ENCODE assay signal across 1 cellular context in the genomic region with DNA sequence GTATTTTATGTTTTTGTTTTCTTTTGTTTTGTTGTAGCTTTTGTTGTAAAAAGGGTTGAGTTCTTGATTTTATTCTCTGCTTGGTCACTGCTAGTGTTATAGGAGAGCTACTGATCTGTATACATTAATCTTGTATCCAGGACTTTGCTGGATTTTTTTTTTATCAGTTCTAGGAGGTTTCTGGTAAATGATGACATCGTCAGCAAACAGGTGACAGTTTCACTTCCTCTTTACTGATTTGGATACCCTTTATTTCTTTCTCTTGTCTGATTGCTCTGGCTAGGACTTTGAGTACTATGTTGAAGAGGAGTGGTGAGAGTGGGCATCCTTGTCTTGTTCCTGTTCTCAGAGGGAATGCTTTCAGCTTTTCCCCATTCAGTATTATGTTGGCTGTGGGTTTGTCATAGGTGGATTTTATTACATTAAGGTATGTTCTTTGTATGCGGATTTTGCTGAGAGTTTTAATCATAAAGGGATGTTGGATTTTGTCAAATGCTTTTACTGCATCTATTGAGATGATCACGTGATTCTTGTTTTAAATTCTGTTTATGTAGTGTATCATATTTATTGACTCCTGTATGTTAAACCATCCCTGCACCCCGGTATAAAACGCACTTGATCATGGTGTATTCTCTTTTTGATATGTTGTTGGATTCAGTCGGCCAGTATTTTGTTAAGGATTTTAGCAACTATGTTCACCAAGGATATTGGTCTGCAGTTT.
TF ChIP-seq lines count a peak whose summit lies in the region.

No MANE protein-coding gene starts in this region.

TF ChIP-seq in GM12878, 131 proteins besides CTCF, POLR2A, EP300 and RAD21 (continued from another document):
- TF ChIP-seq, protein P1, sequence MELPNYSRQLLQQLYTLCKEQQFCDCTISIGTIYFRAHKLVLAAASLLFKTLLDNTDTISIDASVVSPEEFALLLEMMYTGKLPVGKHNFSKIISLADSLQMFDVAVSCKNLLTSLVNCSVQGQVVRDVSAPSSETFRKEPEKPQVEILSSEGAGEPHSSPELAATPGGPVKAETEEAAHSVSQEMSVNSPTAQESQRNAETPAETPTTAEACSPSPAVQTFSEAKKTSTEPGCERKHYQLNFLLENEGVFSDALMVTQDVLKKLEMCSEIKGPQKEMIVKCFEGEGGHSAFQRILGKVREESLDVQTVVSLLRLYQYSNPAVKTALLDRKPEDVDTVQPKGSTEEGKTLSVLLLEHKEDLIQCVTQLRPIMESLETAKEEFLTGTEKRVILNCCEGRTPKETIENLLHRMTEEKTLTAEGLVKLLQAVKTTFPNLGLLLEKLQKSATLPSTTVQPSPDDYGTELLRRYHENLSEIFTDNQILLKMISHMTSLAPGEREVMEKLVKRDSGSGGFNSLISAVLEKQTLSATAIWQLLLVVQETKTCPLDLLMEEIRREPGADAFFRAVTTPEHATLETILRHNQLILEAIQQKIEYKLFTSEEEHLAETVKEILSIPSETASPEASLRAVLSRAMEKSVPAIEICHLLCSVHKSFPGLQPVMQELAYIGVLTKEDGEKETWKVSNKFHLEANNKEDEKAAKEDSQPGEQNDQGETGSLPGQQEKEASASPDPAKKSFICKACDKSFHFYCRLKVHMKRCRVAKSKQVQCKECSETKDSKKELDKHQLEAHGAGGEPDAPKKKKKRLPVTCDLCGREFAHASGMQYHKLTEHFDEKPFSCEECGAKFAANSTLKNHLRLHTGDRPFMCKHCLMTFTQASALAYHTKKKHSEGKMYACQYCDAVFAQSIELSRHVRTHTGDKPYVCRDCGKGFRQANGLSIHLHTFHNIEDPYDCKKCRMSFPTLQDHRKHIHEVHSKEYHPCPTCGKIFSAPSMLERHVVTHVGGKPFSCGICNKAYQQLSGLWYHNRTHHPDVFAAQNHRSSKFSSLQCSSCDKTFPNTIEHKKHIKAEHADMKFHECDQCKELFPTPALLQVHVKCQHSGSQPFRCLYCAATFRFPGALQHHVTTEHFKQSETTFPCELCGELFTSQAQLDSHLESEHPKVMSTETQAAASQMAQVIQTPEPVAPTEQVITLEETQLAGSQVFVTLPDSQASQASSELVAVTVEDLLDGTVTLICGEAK (IDR thresholded peaks at IDR 0.05; ENCODE audit: borderline replicate concordance) = no peak
- TF ChIP-seq, protein P2, sequence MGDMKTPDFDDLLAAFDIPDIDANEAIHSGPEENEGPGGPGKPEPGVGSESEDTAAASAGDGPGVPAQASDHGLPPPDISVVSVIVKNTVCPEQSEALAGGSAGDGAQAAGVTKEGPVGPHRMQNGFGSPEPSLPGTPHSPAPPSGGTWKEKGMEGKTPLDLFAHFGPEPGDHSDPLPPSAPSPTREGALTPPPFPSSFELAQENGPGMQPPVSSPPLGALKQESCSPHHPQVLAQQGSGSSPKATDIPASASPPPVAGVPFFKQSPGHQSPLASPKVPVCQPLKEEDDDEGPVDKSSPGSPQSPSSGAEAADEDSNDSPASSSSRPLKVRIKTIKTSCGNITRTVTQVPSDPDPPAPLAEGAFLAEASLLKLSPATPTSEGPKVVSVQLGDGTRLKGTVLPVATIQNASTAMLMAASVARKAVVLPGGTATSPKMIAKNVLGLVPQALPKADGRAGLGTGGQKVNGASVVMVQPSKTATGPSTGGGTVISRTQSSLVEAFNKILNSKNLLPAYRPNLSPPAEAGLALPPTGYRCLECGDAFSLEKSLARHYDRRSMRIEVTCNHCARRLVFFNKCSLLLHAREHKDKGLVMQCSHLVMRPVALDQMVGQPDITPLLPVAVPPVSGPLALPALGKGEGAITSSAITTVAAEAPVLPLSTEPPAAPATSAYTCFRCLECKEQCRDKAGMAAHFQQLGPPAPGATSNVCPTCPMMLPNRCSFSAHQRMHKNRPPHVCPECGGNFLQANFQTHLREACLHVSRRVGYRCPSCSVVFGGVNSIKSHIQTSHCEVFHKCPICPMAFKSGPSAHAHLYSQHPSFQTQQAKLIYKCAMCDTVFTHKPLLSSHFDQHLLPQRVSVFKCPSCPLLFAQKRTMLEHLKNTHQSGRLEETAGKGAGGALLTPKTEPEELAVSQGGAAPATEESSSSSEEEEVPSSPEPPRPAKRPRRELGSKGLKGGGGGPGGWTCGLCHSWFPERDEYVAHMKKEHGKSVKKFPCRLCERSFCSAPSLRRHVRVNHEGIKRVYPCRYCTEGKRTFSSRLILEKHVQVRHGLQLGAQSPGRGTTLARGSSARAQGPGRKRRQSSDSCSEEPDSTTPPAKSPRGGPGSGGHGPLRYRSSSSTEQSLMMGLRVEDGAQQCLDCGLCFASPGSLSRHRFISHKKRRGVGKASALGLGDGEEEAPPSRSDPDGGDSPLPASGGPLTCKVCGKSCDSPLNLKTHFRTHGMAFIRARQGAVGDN (IDR thresholded peaks at IDR 0.05) = no peak
- TF ChIP-seq FOXM1 (IDR thresholded peaks at IDR 0.05; ENCODE audit: low read depth, low read length) (no peak), BHLHE40 (IDR thresholded peaks at IDR 0.05; ENCODE audit: borderline replicate concordance in 1 of 2, low read depth in 2 of 2, low read length in 1 of 2) (no peak)
